16 cellular contexts compared by ENCODE assay signal in the genomic region with DNA sequence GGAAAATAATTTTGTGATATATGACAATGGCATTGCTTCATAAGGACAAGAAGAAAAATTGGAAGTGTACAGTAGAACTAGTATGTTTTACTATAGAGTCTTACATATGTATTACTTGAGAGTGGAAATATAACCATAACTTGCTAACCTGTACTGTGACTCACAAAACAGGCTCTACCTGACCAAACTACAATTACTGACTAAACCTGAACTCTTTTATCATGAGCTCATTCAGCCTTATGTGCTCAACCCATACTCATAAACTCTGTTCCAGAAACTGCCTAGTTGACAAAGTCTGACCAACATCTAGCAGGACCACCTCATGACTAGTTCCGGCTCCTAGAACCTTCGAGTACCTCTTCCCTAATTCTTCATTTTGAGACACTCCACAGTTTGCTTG.
"Had no signal": no experiment of that assay in that cellular context is flagged by ENCODE, and none has a peak within 500 bp of the region (broad histone marks: within the 10 kb centered on the region; RNA-seq: fewer than 3 reads in every experiment).

No MANE protein-coding gene starts in this region.

- H3K27me3 Mint-ChIP-seq: activated naive CD8-positive, alpha-beta T cell; brain; dendritic cell treated with granulocyte-macrophage colony-stimulating factor and Interleukin-4, amounts not matched to agents 40 ng/mL and 50 ng/mL, for 4 days; effector memory CD8-positive, alpha-beta T cell; memory B cell; T-cell had no signal

- H3K4me3 ChIP-seq: tibial artery had no signal

- DNase-seq: amygdala; cerebellar nuclear complex; effector memory CD8-positive, alpha-beta T cell; erythroblast; glutamatergic neuron; nephron progenitor cell; stimulated activated CD4-positive, alpha-beta T cell treated with anti-CD3 and anti-CD28 coated beads, Interleukin-15, amount 100 ng/mL, for 24 hours; stimulated activated CD4-positive, alpha-beta T cell treated with anti-CD3 and anti-CD28 coated beads, Interleukin-4, amount 100 ng/mL, for 24 hours; T-cell; T1000; tibial artery had no signal

- H3K27ac Mint-ChIP-seq: activated naive CD8-positive, alpha-beta T cell; brain; dendritic cell treated with granulocyte-macrophage colony-stimulating factor and Interleukin-4, amounts not matched to agents 40 ng/mL and 50 ng/mL, for 4 days; effector memory CD8-positive, alpha-beta T cell; memory B cell; nephron progenitor cell; T-cell had no signal

- H3K36me3 Mint-ChIP-seq: activated naive CD8-positive, alpha-beta T cell had no signal

- ATAC-seq: effector memory CD8-positive, alpha-beta T cell; left lobe of liver; T-cell had no signal

- H3K4me3 Mint-ChIP-seq: activated naive CD8-positive, alpha-beta T cell; brain; dendritic cell treated with granulocyte-macrophage colony-stimulating factor and Interleukin-4, amounts not matched to agents 40 ng/mL and 50 ng/mL, for 4 days; effector memory CD8-positive, alpha-beta T cell; memory B cell; nephron progenitor cell; T-cell had no signal

- H3K9me3 Mint-ChIP-seq: brain; dendritic cell treated with granulocyte-macrophage colony-stimulating factor and Interleukin-4, amounts not matched to agents 40 ng/mL and 50 ng/mL, for 4 days; effector memory CD8-positive, alpha-beta T cell; memory B cell; nephron progenitor cell; T-cell had no signal
